ENCODE assay signal across 5 cellular contexts in the genomic region with DNA sequence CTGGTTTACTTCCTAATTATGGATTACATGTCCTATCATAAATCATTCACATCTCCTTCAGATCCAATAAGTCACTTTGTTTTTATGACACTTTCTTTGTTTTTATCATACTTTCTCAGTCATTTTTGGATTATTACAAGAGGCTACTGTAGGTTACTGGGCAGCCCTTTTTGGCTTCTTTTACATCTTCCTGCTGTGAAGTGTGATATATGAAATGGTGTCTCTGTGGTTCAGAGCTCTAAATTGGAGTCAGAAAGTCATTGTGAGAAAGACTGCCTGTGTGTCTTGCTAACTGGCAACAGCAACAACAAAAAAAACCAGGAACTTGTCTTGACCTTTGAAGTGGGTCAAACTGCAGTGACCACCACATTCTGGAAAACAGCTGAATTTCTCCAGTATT.
"Had no signal": no experiment of that assay in that cellular context is flagged by ENCODE, and none has a peak within 500 bp of the region (broad histone marks: within the 10 kb centered on the region; RNA-seq: fewer than 3 reads in every experiment).

No MANE protein-coding gene starts in this region.

- H3K4me2 ChIP-seq: GM23338 had no signal

- H2AFZ ChIP-seq: GM23338 had no signal

- H3K4me3 ChIP-seq: GM23338, K562 had no signal

- DNase-seq: H9, HCEC 1CT, IMR-90 had no signal
